ENCODE assay signal across 1 cellular context in the genomic region with DNA sequence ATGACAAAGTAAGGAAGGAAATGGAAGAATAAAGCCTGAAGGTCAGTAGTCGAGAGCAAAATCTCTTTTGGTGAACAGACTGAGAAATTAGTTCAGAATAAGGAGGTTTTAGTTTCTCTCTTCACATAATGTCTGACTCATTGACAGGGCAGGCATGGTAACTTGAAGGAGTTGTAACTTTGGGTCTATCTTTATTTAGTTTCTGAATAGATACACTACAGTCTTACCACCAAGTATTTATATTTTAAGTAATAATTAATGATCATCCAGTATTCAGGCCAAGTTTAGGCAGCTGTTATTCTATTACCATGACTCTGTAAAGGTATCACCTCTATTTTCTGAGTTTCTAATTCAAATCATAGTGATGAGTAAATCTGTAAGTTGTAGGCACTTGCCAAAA.
TF ChIP-seq lines count a peak whose summit lies in the region.

No MANE protein-coding gene starts in this region.

TF ChIP-seq in IMR-90, 13 proteins besides CTCF, POLR2A, EP300 and RAD21 (continued from another document):
- TF ChIP-seq, protein P1, sequence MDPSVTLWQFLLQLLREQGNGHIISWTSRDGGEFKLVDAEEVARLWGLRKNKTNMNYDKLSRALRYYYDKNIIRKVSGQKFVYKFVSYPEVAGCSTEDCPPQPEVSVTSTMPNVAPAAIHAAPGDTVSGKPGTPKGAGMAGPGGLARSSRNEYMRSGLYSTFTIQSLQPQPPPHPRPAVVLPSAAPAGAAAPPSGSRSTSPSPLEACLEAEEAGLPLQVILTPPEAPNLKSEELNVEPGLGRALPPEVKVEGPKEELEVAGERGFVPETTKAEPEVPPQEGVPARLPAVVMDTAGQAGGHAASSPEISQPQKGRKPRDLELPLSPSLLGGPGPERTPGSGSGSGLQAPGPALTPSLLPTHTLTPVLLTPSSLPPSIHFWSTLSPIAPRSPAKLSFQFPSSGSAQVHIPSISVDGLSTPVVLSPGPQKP (IDR thresholded peaks at IDR 0.05; ENCODE audit: borderline replicate concordance, low read depth, low read length) = no peak
- TF ChIP-seq FOS (IDR thresholded peaks at IDR 0.05; ENCODE audit: low read depth, low read length) = no peak
- no peak for TF ChIP-seq CHD1 (IDR thresholded peaks at IDR 0.05; ENCODE audit: low read depth, low read length)
- no peak for TF ChIP-seq MAFK (IDR thresholded peaks at IDR 0.05; ENCODE audit: low read depth, low read length)
- no peak for TF ChIP-seq CEBPB (IDR thresholded peaks at IDR 0.05; ENCODE audit: low read depth, low read length)
- no peak for TF ChIP-seq MXI1 (IDR thresholded peaks at IDR 0.05; ENCODE audit: borderline replicate concordance, low read depth, low read length)
- no peak for TF ChIP-seq RFX5 (IDR thresholded peaks at IDR 0.05; ENCODE audit: low read depth, low read length)
- TF ChIP-seq MAZ (IDR thresholded peaks at IDR 0.05; ENCODE audit: borderline replicate concordance, low read depth, low read length) = no peak
- TF ChIP-seq, protein P2, sequence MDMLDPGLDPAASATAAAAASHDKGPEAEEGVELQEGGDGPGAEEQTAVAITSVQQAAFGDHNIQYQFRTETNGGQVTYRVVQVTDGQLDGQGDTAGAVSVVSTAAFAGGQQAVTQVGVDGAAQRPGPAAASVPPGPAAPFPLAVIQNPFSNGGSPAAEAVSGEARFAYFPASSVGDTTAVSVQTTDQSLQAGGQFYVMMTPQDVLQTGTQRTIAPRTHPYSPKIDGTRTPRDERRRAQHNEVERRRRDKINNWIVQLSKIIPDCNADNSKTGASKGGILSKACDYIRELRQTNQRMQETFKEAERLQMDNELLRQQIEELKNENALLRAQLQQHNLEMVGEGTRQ (IDR thresholded peaks at IDR 0.05; ENCODE audit: low read depth, low read length) = no peak
- no peak for TF ChIP-seq NFE2L2 (IDR thresholded peaks at IDR 0.05; ENCODE audit: low read depth, low read length)
- TF ChIP-seq BHLHE40 (IDR thresholded peaks at IDR 0.05; ENCODE audit: low read depth, low read length) = no peak
- no peak for TF ChIP-seq SMC3 (IDR thresholded peaks at IDR 0.05; ENCODE audit: low read depth, low read length)
